Comparison of ENCODE assay signal across 15 cellular contexts in the genomic region with DNA sequence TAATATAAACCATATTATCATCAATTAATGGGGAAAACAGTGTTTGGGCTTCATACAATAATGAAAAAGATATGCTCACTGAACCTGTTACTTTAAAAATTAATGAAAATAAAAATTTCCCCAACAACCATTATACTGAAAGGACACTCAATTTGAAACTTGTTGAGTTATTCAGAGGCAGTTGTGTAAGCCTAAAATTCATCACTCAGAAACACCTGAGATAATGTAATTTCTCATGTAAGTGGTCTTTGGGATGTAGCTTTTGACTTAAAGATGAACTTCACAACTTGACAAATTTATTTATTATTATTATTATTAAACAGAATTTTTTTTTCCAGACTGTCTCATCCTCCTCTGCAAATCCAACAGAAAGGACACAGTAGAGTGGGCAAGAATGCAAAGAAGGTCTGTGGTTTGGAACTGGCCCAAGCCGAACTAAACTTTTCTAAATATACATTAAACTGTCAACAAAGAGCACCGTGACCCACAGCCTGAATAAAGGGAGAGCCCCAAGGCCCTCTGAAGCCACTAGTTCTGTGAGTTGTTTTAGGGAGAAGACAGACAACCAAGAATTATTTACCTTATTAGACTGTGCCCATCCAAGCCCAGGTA. TPM values are rescaled to one million over a fixed set of nuclear protein-coding genes. Genes with fewer than 3 reads are reported as not detected.
A peak's percentile ranks its signal among the peaks of the same experiment; 100 is the strongest.
DNase-seq lines count a peak whose midpoint lies in the region; ATAC-seq and TF ChIP-seq lines count a peak whose summit lies in the region.
"Had no signal": no experiment of that assay in that cellular context is flagged by ENCODE, and none has a peak within 500 bp of the region (broad histone marks: within the 10 kb centered on the region; RNA-seq: fewer than 3 reads in every experiment).

No MANE protein-coding gene starts in this region.

- peak; percentile 83 for ATAC-seq in GM19372 (IDR thresholded peaks at IDR 0.05; ENCODE audit: low read depth, unreplicated experiment)
- peak; percentile 93 for ATAC-seq in HG02870 (IDR thresholded peaks at IDR 0.05; ENCODE audit: unreplicated experiment)
- peak; percentile 76 for ATAC-seq in HG03575 (IDR thresholded peaks at IDR 0.05; ENCODE audit: extremely low read depth, insufficient number of reproducible peaks, low FRiP score, unreplicated experiment)
- ATAC-seq: stimulated activated effector memory CD8-positive, alpha-beta T cell treated with anti-CD3 and anti-CD28 coated beads, Interleukin-12 subunit alpha, Interleukin-12 subunit beta, amount 100 ng/mL, for 72 hours had no signal

- peaks cover 2% of the 10 kb centered on the region for H3K4me1 Mint-ChIP-seq in endodermal cell
- H3K4me1 Mint-ChIP-seq: central memory CD8-positive, alpha-beta T cell had no signal

- no peak overlapping the region for H3K27ac ChIP-seq in endodermal cell (ENCODE audit: low read depth, low read length)

- no peak overlapping the region for H3K9ac ChIP-seq in endodermal cell (ENCODE audit: extremely low read depth, low read length, poor library complexity, severe bottlenecking)

- peaks cover 2% of the 10 kb centered on the region for H3K9me3 Mint-ChIP-seq in endodermal cell
- H3K9me3 Mint-ChIP-seq: central memory CD8-positive, alpha-beta T cell; stimulated activated effector memory CD8-positive, alpha-beta T cell treated with anti-CD3 and anti-CD28 coated beads, Interleukin-12 subunit alpha, Interleukin-12 subunit beta, amount 100 ng/mL, for 72 hours had no signal

- WGBS in endodermal cell (ENCODE audit: insufficient coverage in 1 of 2, insufficient read length in 1 of 2), 2 experiments, result 80 to 89% methylated on average over 1 to 2 of the region's 2 CpGs

- peaks cover 2% of the 10 kb centered on the region for H3K9me3 ChIP-seq in endodermal cell (ENCODE audit: control insufficient read depth, low read length)

- peaks cover 4% of the 10 kb centered on the region for H3K4me1 ChIP-seq in endodermal cell (ENCODE audit: control insufficient read depth, insufficient read depth, low read length)

- H3K4me3 ChIP-seq in endodermal cell (ENCODE audit: low read length), result no peak overlapping the region

- TF ChIP-seq CTCF in endodermal cell (conservative IDR thresholded peaks at IDR 0.05), result no peak

- no peaks in the 10 kb centered on the region for H3K36me3 ChIP-seq in endodermal cell (ENCODE audit: control insufficient read depth, insufficient read depth, low read length)

- no peaks in the 10 kb centered on the region for H3K27me3 Mint-ChIP-seq in endodermal cell (ENCODE audit: insufficient read depth)

- H3K27me3 ChIP-seq in endodermal cell (ENCODE audit: control insufficient read depth, insufficient read depth, low read length, poor library complexity, severe bottlenecking), result no peaks in the 10 kb centered on the region

- no peak overlapping the region for H3K27ac Mint-ChIP-seq in endodermal cell
- H3K27ac Mint-ChIP-seq: stimulated activated effector memory CD8-positive, alpha-beta T cell treated with anti-CD3 and anti-CD28 coated beads, Interleukin-12 subunit alpha, Interleukin-12 subunit beta, amount 100 ng/mL, for 72 hours had no signal

- H3K36me3 Mint-ChIP-seq in endodermal cell (ENCODE audit: low read depth), result no peaks in the 10 kb centered on the region
- H3K36me3 Mint-ChIP-seq: stimulated activated effector memory CD8-positive, alpha-beta T cell treated with anti-CD3 and anti-CD28 coated beads, Interleukin-12 subunit alpha, Interleukin-12 subunit beta, amount 100 ng/mL, for 72 hours had no signal

- DNase-seq in Daoy (ENCODE audit: low read depth), result peak; percentile 20
- no peak for DNase-seq in medulla oblongata (ENCODE audit: extremely low spot score)
- no peak for DNase-seq in amygdala (lab: John Stamatoyannopoulos, UW)
- no peak for DNase-seq in T1000 (lab: John Stamatoyannopoulos, UW)
- DNase-seq in endodermal cell, result no peak
- DNase-seq: activated T-cell treated with anti-CD3 and anti-CD28 coated beads for 4 hours, head of caudate nucleus, IMR-90, NCI-H446 had no signal

- no peak overlapping the region for H3K4me3 Mint-ChIP-seq in endodermal cell
- H3K4me3 Mint-ChIP-seq: central memory CD8-positive, alpha-beta T cell; stimulated activated effector memory CD8-positive, alpha-beta T cell treated with anti-CD3 and anti-CD28 coated beads, Interleukin-12 subunit alpha, Interleukin-12 subunit beta, amount 100 ng/mL, for 72 hours had no signal

RNA-seq across cellular contexts. Expression of a gene that starts 32.2 kb away (rescaled TPM):
- 0.77 and 1.2 TPM in 2 replicates for total RNA-seq in Daoy (2014; rRNA removed; shearing (Covaris generic))
- 1 to 10 TPM; 2.3 to 4.3 TPM for total RNA-seq in endodermal cell
- polyA plus RNA-seq in endodermal cell (2013, experiment 1 of 2), result 2.2 TPM
- polyA plus RNA-seq in endodermal cell (2013, experiment 2 of 2), result 2.6 TPM
- total RNA-seq: IMR-90 had no signal
- polyA plus RNA-seq: AG04450, IMR-90 had no signal
